Comparison of ENCODE assay signal across 29 cellular contexts in genomic region chr1:61330018-61330417, GRCh38.
"Had no signal": no experiment of that assay in that cellular context is flagged by ENCODE, and none has a peak within 500 bp of the region (broad histone marks: within the 10 kb centered on the region; RNA-seq: fewer than 3 reads in every experiment).

No MANE protein-coding gene starts in this region.

- H3K9me3 Mint-ChIP-seq: activated CD4-positive, alpha-beta T cell treated with anti-CD3 and anti-CD28 coated beads, Interleukin-2, amount 10 ng/mL, durations not matched to agents 7 days and 5 days; effector memory CD8-positive, alpha-beta T cell had no signal

- FAIRE-seq: astrocyte, colon, frontal cortex, TTC549 had no signal

- H3K4me3 Mint-ChIP-seq: activated CD4-positive, alpha-beta memory T cell treated with anti-CD3 and anti-CD28 coated beads, Interleukin-2, amount 10 ng/mL, durations not matched to agents 7 days and 5 days; activated CD4-positive, alpha-beta T cell treated with anti-CD3 and anti-CD28 coated beads, Interleukin-2, amount 10 ng/mL, durations not matched to agents 7 days and 5 days; activated naive CD8-positive, alpha-beta T cell; activated T-cell treated with anti-CD3 and anti-CD28 coated beads, Interleukin-2, amount 50 U/mL, for 4 hours; effector memory CD8-positive, alpha-beta T cell; WTC11 had no signal

- DNase-seq: activated CD4-positive, alpha-beta memory T cell treated with anti-CD3 and anti-CD28 coated beads, Interleukin-2, amount 10 ng/mL, durations not matched to agents 7 days and 5 days; activated CD4-positive, alpha-beta T cell treated with anti-CD3 and anti-CD28 coated beads for 1 hour; activated CD4-positive, alpha-beta T cell treated with anti-CD3 and anti-CD28 coated beads for 4 hours; activated CD4-positive, alpha-beta T cell treated with anti-CD3 and anti-CD28 coated beads, Interleukin-2, amount 10 ng/mL, durations not matched to agents 7 days and 5 days; activated CD4-positive, alpha-beta T cell treated with anti-CD3 and anti-CD28 coated beads, Interleukin-2, amount 50 U/mL, for 4 hours; activated CD8-positive, alpha-beta memory T cell treated with anti-CD3 and anti-CD28 coated beads, Interleukin-2, amount 50 U/mL, for 48 hours; activated effector memory CD4-positive, alpha-beta T cell treated with Interleukin-2 at 50 U/mL for 16 hours; activated gamma-delta T cell treated with Interleukin-2 at 50 U/mL for 16 hours; activated naive CD4-positive, alpha-beta T cell treated with anti-CD3 and anti-CD28 coated beads, Interleukin-2, amount 50 U/mL, for 16 hours; activated naive CD4-positive, alpha-beta T cell treated with Interleukin-2 at 50 U/mL for 16 hours; activated T-cell treated with anti-CD3 and anti-CD28 coated beads, Interleukin-2, amount 50 U/mL, for 4 hours; amniotic stem cell; anterior cingulate cortex; caudate nucleus; cortex of kidney; dermis blood vessel endothelial cell; effector CD4-positive, alpha-beta T cell; effector memory CD8-positive, alpha-beta T cell; esophagus squamous epithelium; glutamatergic neuron; heart left ventricle; T-helper 2 cell had no signal

- ATAC-seq: activated T-cell treated with anti-CD3 and anti-CD28 coated beads, Interleukin-2, amount 50 U/mL, for 4 hours; effector memory CD8-positive, alpha-beta T cell; heart left ventricle; WTC11 had no signal

- H3K27ac Mint-ChIP-seq: activated CD4-positive, alpha-beta memory T cell treated with anti-CD3 and anti-CD28 coated beads, Interleukin-2, amount 10 ng/mL, durations not matched to agents 7 days and 5 days; activated CD4-positive, alpha-beta T cell treated with anti-CD3 and anti-CD28 coated beads, Interleukin-2, amount 10 ng/mL, durations not matched to agents 7 days and 5 days; activated naive CD8-positive, alpha-beta T cell; effector memory CD8-positive, alpha-beta T cell; WTC11 had no signal

- H3K27ac ChIP-seq: esophagus squamous epithelium, heart left ventricle, VCaP had no signal

- H3K27me3 Mint-ChIP-seq: activated CD4-positive, alpha-beta memory T cell treated with anti-CD3 and anti-CD28 coated beads, Interleukin-2, amount 10 ng/mL, durations not matched to agents 7 days and 5 days; activated CD4-positive, alpha-beta T cell treated with anti-CD3 and anti-CD28 coated beads, Interleukin-2, amount 10 ng/mL, durations not matched to agents 7 days and 5 days; activated naive CD8-positive, alpha-beta T cell; effector memory CD8-positive, alpha-beta T cell had no signal

- H3K27me3 ChIP-seq: esophagus squamous epithelium, heart left ventricle had no signal

- H3K9me3 ChIP-seq: esophagus squamous epithelium, heart left ventricle had no signal

- H3K4me3 ChIP-seq: esophagus squamous epithelium, heart left ventricle had no signal
